ENCODE assay signal across 24 cellular contexts in the genomic region with DNA sequence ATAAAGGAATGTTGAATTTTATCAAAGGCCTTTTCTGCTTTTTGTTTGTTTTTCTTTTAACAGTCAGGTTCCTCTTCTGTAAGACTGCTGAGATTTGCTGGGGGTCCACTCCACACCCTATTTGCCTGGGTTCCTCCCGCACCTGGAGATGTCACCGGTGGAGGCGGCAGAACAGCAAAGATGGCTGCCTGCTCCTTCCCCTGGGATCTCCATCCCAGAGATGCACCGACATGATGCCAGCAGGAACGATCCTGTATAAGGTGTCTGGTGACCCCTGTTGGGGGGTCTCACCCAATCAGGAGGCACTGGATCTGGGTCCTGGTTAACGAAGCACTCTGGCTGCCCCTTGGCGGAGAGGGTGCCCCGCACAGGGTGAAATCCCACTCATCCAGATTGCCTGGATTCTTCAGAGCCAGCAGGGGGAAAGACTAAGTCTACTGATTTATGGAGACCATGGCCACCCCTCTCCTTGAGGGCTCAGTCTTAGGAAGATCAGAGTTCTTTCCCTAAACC.
"Had no signal": no experiment of that assay in that cellular context is flagged by ENCODE, and none has a peak within 500 bp of the region (broad histone marks: within the 10 kb centered on the region; RNA-seq: fewer than 3 reads in every experiment).

No MANE protein-coding gene starts in this region.

- H3K27me3 ChIP-seq: gastrocnemius medialis, heart left ventricle, hepatocyte, left lung, neutrophil, right lobe of liver, stomach, tibial artery had no signal

- H3K9ac ChIP-seq: parathyroid adenoma had no signal

- H3K4me3 Mint-ChIP-seq: nephron progenitor cell, type B pancreatic cell had no signal

- H3K4me2 ChIP-seq: hepatocyte had no signal

- H3K27ac ChIP-seq: epithelial cell of prostate, gastrocnemius medialis, heart left ventricle, hepatocyte, left lung, neutrophil, parathyroid adenoma, right lobe of liver, stomach, tibial artery had no signal

- H3K79me2 ChIP-seq: hepatocyte, parathyroid adenoma had no signal

- H3K27me3 Mint-ChIP-seq: progenitor cell of endocrine pancreas, type B pancreatic cell had no signal

- H3K36me3 ChIP-seq: gastrocnemius medialis, heart left ventricle, left lung, neutrophil, right lobe of liver, stomach, tibial artery had no signal

- ATAC-seq: esophagus mucosa, gastrocnemius medialis, heart left ventricle, left cardiac atrium, left lung, right lobe of liver had no signal

- DNase-seq: caudate nucleus; cerebellar nuclear complex; cortex of kidney; foreskin fibroblast; gastrocnemius medialis; left cardiac atrium; mesendoderm; small intestine; stimulated activated CD4-positive, alpha-beta T cell treated with anti-CD3 and anti-CD28 coated beads, Interleukin-15, amount 100 ng/mL, for 24 hours; stimulated activated CD4-positive, alpha-beta T cell treated with anti-CD3 and anti-CD28 coated beads, Interleukin-2, amount 100 ng/mL, for 48 hours; stimulated activated naive CD4-positive, alpha-beta T cell treated with Interleukin-2 at 50 U/mL for 16 hours; stomach; tibial artery had no signal

- H3K4me1 ChIP-seq: gastrocnemius medialis, heart left ventricle, left lung, parathyroid adenoma, right lobe of liver, stomach, tibial artery had no signal

- H3K36me3 Mint-ChIP-seq: type B pancreatic cell had no signal

- H3K9me3 ChIP-seq: gastrocnemius medialis, neutrophil, right lobe of liver, tibial artery had no signal

- H3K27ac Mint-ChIP-seq: nephron progenitor cell, progenitor cell of endocrine pancreas, type B pancreatic cell had no signal

- H3K4me3 ChIP-seq: gastrocnemius medialis, heart left ventricle, hepatocyte, left lung, right lobe of liver, stomach, tibial artery had no signal

- H2AFZ ChIP-seq: hepatocyte, parathyroid adenoma had no signal
